ENCODE assay signal across 26 cellular contexts in genomic region chr2:237570776-237571335, GRCh38. TPM values are rescaled to one million over a fixed set of nuclear protein-coding genes. Genes with fewer than 3 reads are reported as not detected.
"Had no signal": no experiment of that assay in that cellular context is flagged by ENCODE, and none has a peak within 500 bp of the region (broad histone marks: within the 10 kb centered on the region; RNA-seq: fewer than 3 reads in every experiment).

No MANE protein-coding gene starts in this region.

- H3K27me3 ChIP-seq: dorsolateral prefrontal cortex, heart left ventricle, pancreas, sigmoid colon, suprapubic skin, thyroid gland, uterus had no signal

- H3K4me3 ChIP-seq: dorsolateral prefrontal cortex, heart left ventricle, mucosa of descending colon, pancreas, psoas muscle, sigmoid colon, skin epidermis, suprapubic skin, thyroid gland, uterus had no signal

- H3K9me3 ChIP-seq: heart left ventricle, mucosa of descending colon, pancreas, psoas muscle, sigmoid colon, suprapubic skin, thyroid gland, uterus had no signal

- H3K36me3 ChIP-seq: heart left ventricle, pancreas, sigmoid colon, suprapubic skin, thyroid gland, uterus had no signal

- H3K9me3 Mint-ChIP-seq: naive thymus-derived CD8-positive, alpha-beta T cell had no signal

- H3K36me3 Mint-ChIP-seq: naive thymus-derived CD8-positive, alpha-beta T cell; type B pancreatic cell had no signal

- H3K4me3 Mint-ChIP-seq: naive thymus-derived CD8-positive, alpha-beta T cell; neural crest cell; type B pancreatic cell had no signal

- H3K27ac Mint-ChIP-seq: naive thymus-derived CD8-positive, alpha-beta T cell had no signal

- ATAC-seq: esophagus mucosa, mucosa of descending colon had no signal

- H3K27ac ChIP-seq: dorsolateral prefrontal cortex, heart left ventricle, pancreas, psoas muscle, sigmoid colon, skin epidermis, suprapubic skin, thyroid gland had no signal

- DNase-seq: cortex of kidney; dorsolateral prefrontal cortex; effector memory CD4-positive, alpha-beta T cell; hippocampal formation; kidney glomerular epithelial cell; mammary epithelial cell; naive thymus-derived CD8-positive, alpha-beta T cell; psoas muscle; sigmoid colon; stimulated activated CD4-positive, alpha-beta T cell treated with anti-CD3 and anti-CD28 coated beads, Interleukin-12 subunit alpha, Interleukin-12 subunit beta, amount 100 ng/mL, for 4 hours; stimulated activated naive CD4-positive, alpha-beta T cell treated with Interleukin-2 at 50 U/mL for 16 hours; thyroid gland; uterus had no signal

- H3K27me3 Mint-ChIP-seq: type B pancreatic cell had no signal

RNA-seq across cellular contexts. Expression of gene PRLH, which starts 4.5 kb away (rescaled TPM):
- total RNA-seq: cerebellum; dorsolateral prefrontal cortex; esophagus mucosa; fibroblast of lung; frontal cortex; glomerular endothelial cell; heart left ventricle; lower leg skin; mammary epithelial cell; mucosa of descending colon; naive thymus-derived CD8-positive, alpha-beta T cell; neural crest cell; pancreas; psoas muscle; sigmoid colon; suprapubic skin; thyroid gland; uterus had no signal
- polyA plus RNA-seq: fibroblast of lung; heart left ventricle; mammary epithelial cell; naive thymus-derived CD8-positive, alpha-beta T cell; pancreas; psoas muscle; sigmoid colon had no signal

RNA-seq across cellular contexts. Expression of gene RAB17, which starts 19.7 kb away (rescaled TPM):
- total RNA-seq: naive thymus-derived CD8-positive, alpha-beta T cell; neural crest cell had no signal
- polyA plus RNA-seq: naive thymus-derived CD8-positive, alpha-beta T cell had no signal
